ENCODE assay signal across 26 cellular contexts in genomic region chr7:106457678-106458077, GRCh38.
"Had no signal": no experiment of that assay in that cellular context is flagged by ENCODE, and none has a peak within 500 bp of the region (broad histone marks: within the 10 kb centered on the region; RNA-seq: fewer than 3 reads in every experiment).

No MANE protein-coding gene starts in this region.

- H3K9me3 ChIP-seq: suprapubic skin, testis, thoracic aorta, thyroid gland, tibial artery, upper lobe of right lung, uterus, vagina had no signal

- ATAC-seq: stimulated activated effector memory CD8-positive, alpha-beta T cell treated with anti-CD3 and anti-CD28 coated beads, Interleukin-12 subunit alpha, Interleukin-12 subunit beta, amount 100 ng/mL, for 72 hours; stimulated activated memory B cell treated with anti-CD40 and anti-IgM and Interleukin-4, amounts not matched to agents 10 μg/mL and 1 μg/mL and 100 μg/mL, for 72 hours; stimulated activated naive B cell treated with anti-CD40 and anti-IgM and Interleukin-4, amounts not matched to agents 10 μg/mL and 1 μg/mL and 100 μg/mL, for 72 hours; stimulated activated naive CD8-positive, alpha-beta T cell treated with anti-CD3 and anti-CD28 coated beads, Interleukin-15, amount 100 ng/mL, for 72 hours; stimulated activated naive CD8-positive, alpha-beta T cell treated with anti-CD3 and anti-CD28 coated beads, Interleukin-15, Interleukin-2, amounts not matched to agents 100 U/mL and 50 U/mL, for 24 hours; upper lobe of right lung had no signal

- DNase-seq: stimulated activated CD4-positive, alpha-beta T cell treated with anti-CD3 and anti-CD28 coated beads, Interleukin-2, amount 100 ng/mL, for 48 hours; stimulated activated CD4-positive, alpha-beta T cell treated with anti-CD3 and anti-CD28 coated beads, Interleukin-4, amount 100 ng/mL, for 1 hour; stimulated activated CD4-positive, alpha-beta T cell treated with anti-CD3 and anti-CD28 coated beads, Interleukin-4, amount 100 ng/mL, for 24 hours; stimulated activated CD4-positive, alpha-beta T cell treated with anti-CD3 and anti-CD28 coated beads, Interleukin-4, amount 100 ng/mL, for 4 hours; stimulated activated CD8-positive, alpha-beta memory T cell treated with anti-CD3 and anti-CD28 coated beads, Interleukin-4, amount 100 ng/mL, for 48 hours; stimulated activated naive B cell treated with anti-CD40 and anti-IgM and Interleukin-4, amounts not matched to agents 10 μg/mL and 1 μg/mL and 100 μg/mL, for 72 hours; stimulated activated naive CD4-positive, alpha-beta T cell; stimulated activated naive CD4-positive, alpha-beta T cell treated with Interleukin-2 at 50 U/mL for 16 hours; stimulated activated naive CD8-positive, alpha-beta T cell treated with anti-CD3 and anti-CD28 coated beads, Interleukin-15, amount 100 ng/mL, for 72 hours; stimulated activated naive CD8-positive, alpha-beta T cell treated with anti-CD3 and anti-CD28 coated beads, Interleukin-15, Interleukin-2, amounts not matched to agents 100 U/mL and 50 U/mL, for 24 hours; stomach; substantia nigra; testis; thyroid gland; tibial artery; transverse colon; trophoblast cell; upper lobe of left lung; upper lobe of right lung; uterus had no signal

- H3K4me1 ChIP-seq: testis, thyroid gland, uterus, vagina had no signal

- H3K27me3 ChIP-seq: stomach, suprapubic skin, testis, thyroid gland, tibial artery, tibial nerve, transverse colon, upper lobe of left lung, upper lobe of right lung, uterus, vagina had no signal

- H3K4me3 ChIP-seq: stomach, suprapubic skin, testis, thoracic aorta, thyroid gland, tibial artery, tibial nerve, transverse colon, upper lobe of left lung, upper lobe of right lung, uterus, vagina had no signal

- H3K27ac ChIP-seq: stomach, suprapubic skin, testis, thoracic aorta, thyroid gland, tibial artery, tibial nerve, transverse colon, upper lobe of left lung, upper lobe of right lung, uterus, vagina had no signal

- H3K36me3 ChIP-seq: stomach, suprapubic skin, thoracic aorta, thyroid gland, tibial artery, tibial nerve, transverse colon, upper lobe of left lung, upper lobe of right lung, uterus, vagina had no signal
